ENCODE assay signal across 9 cellular contexts in genomic region chr18:54359233-54359632, GRCh38. TPM values are rescaled to one million over a fixed set of nuclear protein-coding genes. Genes with fewer than 3 reads are reported as not detected.
DNase-seq lines count a peak whose midpoint lies in the region; ATAC-seq and TF ChIP-seq lines count a peak whose summit lies in the region.
"Had no signal": no experiment of that assay in that cellular context is flagged by ENCODE, and none has a peak within 500 bp of the region (broad histone marks: within the 10 kb centered on the region; RNA-seq: fewer than 3 reads in every experiment).

No MANE protein-coding gene starts in this region.

- CTCF ChIA-PET in activated CD4-positive, alpha-beta T cell treated with anti-CD3 and anti-CD28 coated beads, Interleukin-2, amount 10 ng/mL, durations not matched to agents 7 days and 5 days (lab: Charles Lee) = interaction anchor here (2.3 kb wide), 1 partner anchor 137 kb away, joined by 9 read pairs; no protein-coding TSS in a partner anchor

- no peak for TF ChIP-seq CTCF in SU-DHL-6 (IDR thresholded peaks at IDR 0.05; ENCODE audit: insufficient read depth, low read length, poor library complexity, severe bottlenecking)

- H3K9me2 ChIP-seq in SU-DHL-6 (replicated peaks; ENCODE audit: insufficient read depth, low read length) = no peaks in the 10 kb centered on the region

- peaks cover 24% of the 10 kb centered on the region; the same call in 1 of the 2 replicates for H3F3A ChIP-seq in SU-DHL-6 (ENCODE audit: insufficient read depth)

- H3K4me1 Mint-ChIP-seq in activated CD4-positive, alpha-beta T cell treated with anti-CD3 and anti-CD28 coated beads, Interleukin-2, amount 10 ng/mL, durations not matched to agents 7 days and 5 days = peaks cover 29% of the 10 kb centered on the region
- peaks cover 15% of the 10 kb centered on the region for H3K4me1 Mint-ChIP-seq in stimulated activated memory B cell treated with anti-CD40 and anti-IgM and Interleukin-4, amounts not matched to agents 10 μg/mL and 1 μg/mL and 100 μg/mL, for 72 hours

- peaks cover 2% of the 10 kb centered on the region for H3K27me3 Mint-ChIP-seq in activated CD4-positive, alpha-beta T cell treated with anti-CD3 and anti-CD28 coated beads, Interleukin-2, amount 10 ng/mL, durations not matched to agents 7 days and 5 days
- no peaks in the 10 kb centered on the region for H3K27me3 Mint-ChIP-seq in stimulated activated memory B cell treated with anti-CD40 and anti-IgM and Interleukin-4, amounts not matched to agents 10 μg/mL and 1 μg/mL and 100 μg/mL, for 72 hours

- peak overlapping the region; percentile 93 for H3K4me3 Mint-ChIP-seq in activated CD4-positive, alpha-beta T cell treated with anti-CD3 and anti-CD28 coated beads, Interleukin-2, amount 10 ng/mL, durations not matched to agents 7 days and 5 days
- no peak overlapping the region for H3K4me3 Mint-ChIP-seq in stimulated activated memory B cell treated with anti-CD40 and anti-IgM and Interleukin-4, amounts not matched to agents 10 μg/mL and 1 μg/mL and 100 μg/mL, for 72 hours

- peak overlapping the region; percentile 89 for H3K9ac ChIP-seq in SU-DHL-6 (ENCODE audit: low read length)

- H4K20me1 ChIP-seq in SU-DHL-6 (ENCODE audit: low read depth, low read length) = no peaks in the 10 kb centered on the region

- H3K36me3 Mint-ChIP-seq in activated CD4-positive, alpha-beta T cell treated with anti-CD3 and anti-CD28 coated beads, Interleukin-2, amount 10 ng/mL, durations not matched to agents 7 days and 5 days (ENCODE audit: low read depth) = peaks cover 17% of the 10 kb centered on the region
- peaks cover 16% of the 10 kb centered on the region for H3K36me3 Mint-ChIP-seq in stimulated activated memory B cell treated with anti-CD40 and anti-IgM and Interleukin-4, amounts not matched to agents 10 μg/mL and 1 μg/mL and 100 μg/mL, for 72 hours

- no peak overlapping the region for H3K27ac ChIP-seq in SU-DHL-6 (ENCODE audit: low read depth, low read length)

- H3K79me2 ChIP-seq in SU-DHL-6 (ENCODE audit: insufficient read depth, low read length) = peaks cover 4% of the 10 kb centered on the region; the same call in 1 of the 2 replicates

- peak overlapping the region; percentile 75 for H3K4me2 ChIP-seq in SU-DHL-6 (ENCODE audit: low read depth, low read length, poor library complexity, severe bottlenecking)

- H3K27ac Mint-ChIP-seq in activated CD4-positive, alpha-beta T cell treated with anti-CD3 and anti-CD28 coated beads, Interleukin-2, amount 10 ng/mL, durations not matched to agents 7 days and 5 days = no peak overlapping the region
- peak overlapping the region; percentile 90 for H3K27ac Mint-ChIP-seq in stimulated activated memory B cell treated with anti-CD40 and anti-IgM and Interleukin-4, amounts not matched to agents 10 μg/mL and 1 μg/mL and 100 μg/mL, for 72 hours

- peak overlapping the region; percentile 89 for H3K4me3 ChIP-seq in SU-DHL-6 (ENCODE audit: insufficient read depth, low read length, poor library complexity, severe bottlenecking)

- no peak for DNase-seq in activated CD4-positive, alpha-beta T cell treated with anti-CD3 and anti-CD28 coated beads, Interleukin-2, amount 10 ng/mL, durations not matched to agents 7 days and 5 days
- DNase-seq in activated CD4-positive, alpha-beta T cell treated with anti-CD3 and anti-CD28 coated beads, Interleukin-2, amount 50 U/mL, for 48 hours = no peak
- DNase-seq in globus pallidus (ENCODE audit: low spot score) (peak; percentile 23), DMS 273 (lab: John Stamatoyannopoulos, UW; ENCODE audit: unreplicated experiment) (no peak), NCI-H1436 treated with DMSO at 0.1 percent for 48 hours (lab: John Stamatoyannopoulos, UW) (no peak)
- DNase-seq: anterior cingulate cortex had no signal

- no peak overlapping the region for H2AFZ ChIP-seq in SU-DHL-6 (ENCODE audit: low read depth, low read length, severe bottlenecking)

- ATAC-seq in stimulated activated memory B cell treated with anti-CD40 and anti-IgM and Interleukin-4, amounts not matched to agents 10 μg/mL and 1 μg/mL and 100 μg/mL, for 72 hours = no peak
- no peak for ATAC-seq in GM21381 (IDR thresholded peaks at IDR 0.05; ENCODE audit: unreplicated experiment)

- peaks cover 27% of the 10 kb centered on the region for H3K36me3 ChIP-seq in SU-DHL-6 (ENCODE audit: low read length)

- H3K27me3 ChIP-seq in SU-DHL-6 (ENCODE audit: low read length) = no peaks in the 10 kb centered on the region

- H3K9me3 Mint-ChIP-seq in activated CD4-positive, alpha-beta T cell treated with anti-CD3 and anti-CD28 coated beads, Interleukin-2, amount 10 ng/mL, durations not matched to agents 7 days and 5 days = no peaks in the 10 kb centered on the region
- no peaks in the 10 kb centered on the region for H3K9me3 Mint-ChIP-seq in stimulated activated memory B cell treated with anti-CD40 and anti-IgM and Interleukin-4, amounts not matched to agents 10 μg/mL and 1 μg/mL and 100 μg/mL, for 72 hours

- POLR2A ChIA-PET in activated CD4-positive, alpha-beta T cell treated with anti-CD3 and anti-CD28 coated beads, Interleukin-2, amount 10 ng/mL, durations not matched to agents 7 days and 5 days (lab: Charles Lee) = no interaction called here

- no peaks in the 10 kb centered on the region for H3K9me3 ChIP-seq in SU-DHL-6 (ENCODE audit: insufficient read depth, low read length)

RNA-seq across cellular contexts. Expression of gene C18orf54, which starts 1.5 kb away (rescaled TPM):
- 1 to 10 TPM; 8.2 to 8.8 TPM for total RNA-seq in activated CD4-positive, alpha-beta T cell treated with anti-CD3 and anti-CD28 coated beads, Interleukin-2, amount 10 ng/mL, durations not matched to agents 7 days and 5 days

RNA-seq across cellular contexts. Expression of gene STARD6, which starts 1.6 kb away (rescaled TPM):
- total RNA-seq in activated CD4-positive, alpha-beta T cell treated with anti-CD3 and anti-CD28 coated beads, Interleukin-2, amount 10 ng/mL, durations not matched to agents 7 days and 5 days = not detected
